8 cellular contexts compared by ENCODE assay signal in the genomic region with DNA sequence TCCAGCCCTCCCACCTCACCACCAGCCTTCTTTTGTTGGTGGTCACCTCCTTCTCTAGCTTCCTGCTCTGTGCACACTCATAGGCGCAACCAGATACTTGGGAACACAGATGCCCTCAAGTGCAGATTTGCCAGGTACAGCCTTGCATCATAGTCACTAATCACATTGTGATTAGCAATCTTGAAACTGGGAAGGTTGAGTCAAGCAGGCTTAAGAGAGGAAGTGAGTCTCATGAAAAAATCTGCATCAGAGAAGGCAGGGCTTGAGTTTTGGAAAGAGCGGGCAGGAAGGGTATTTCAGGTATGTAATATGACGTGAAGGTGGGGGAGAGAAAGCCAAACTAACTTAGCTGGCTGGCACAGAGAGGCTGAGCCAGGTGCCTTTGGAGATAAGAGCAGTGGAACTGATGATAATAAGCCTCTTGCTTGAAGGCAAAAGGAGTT. TPM values are rescaled to one million over a fixed set of nuclear protein-coding genes. Genes with fewer than 3 reads are reported as not detected.
A peak's percentile ranks its signal among the peaks of the same experiment; 100 is the strongest.
DNase-seq lines count a peak whose midpoint lies in the region; ATAC-seq and TF ChIP-seq lines count a peak whose summit lies in the region.

No MANE protein-coding gene starts in this region.

- H3K9me3 ChIP-seq in mucosa of descending colon: no peaks in the 10 kb centered on the region

- no peaks in the 10 kb centered on the region for H3K4me1 ChIP-seq in mucosa of descending colon (ENCODE audit: low read depth)

- intact Hi-C loops in activated T-helper 1 cell treated with anti-CD3 and anti-CD28 coated beads, Interleukin-12 subunit alpha, Interleukin-12 subunit beta, Interleukin-2, Interleukin-4 antibody, amounts not matched to agents 30 ng/mL and 10 ng/mL and 1 ng/mL, durations not matched to agents 14 hours and 24 hours and 36 hours (cut with micrococcal nuclease): loop anchor here (1.0 kb wide), 1 partner anchor 15 kb away; no protein-coding TSS in a partner anchor
- intact Hi-C loops in mucosa of descending colon (cut with DNase I, micrococcal nuclease): no loop called here

- ATAC-seq in GM21737 (IDR thresholded peaks at IDR 0.05; ENCODE audit: unreplicated experiment): peak; percentile 39
- ATAC-seq in mucosa of descending colon: no peak

- TF ChIP-seq CTCF in GM13977 (IDR thresholded peaks at IDR 0.05; ENCODE audit: extremely low read depth, insufficient read depth, missing control alignments) (no peak), NB4 (IDR thresholded peaks at IDR 0.05; ENCODE audit: low read depth, low read length) (no peak), mucosa of descending colon (IDR thresholded peaks at IDR 0.05) (no peak)

- no peaks in the 10 kb centered on the region for H3K9me3 Mint-ChIP-seq in activated T-helper 1 cell treated with anti-CD3 and anti-CD28 coated beads, Interleukin-12 subunit alpha, Interleukin-12 subunit beta, Interleukin-2, Interleukin-4 antibody, amounts not matched to agents 30 ng/mL and 10 ng/mL and 1 ng/mL, durations not matched to agents 14 hours and 24 hours and 36 hours

- in situ Hi-C loops in GM13977 (cut with MboI; ENCODE audit: low pct_unique_long_range_greater_than_20kb, low sequenced_read_pairs, unreplicated experiment): no loop called here

- H3K27ac ChIP-seq in skin epidermis: peak overlapping the region in 17 of 21 experiments; percentile 55 to 100 (median 72)

- H3K27me3 Mint-ChIP-seq in activated T-helper 1 cell treated with anti-CD3 and anti-CD28 coated beads, Interleukin-12 subunit alpha, Interleukin-12 subunit beta, Interleukin-2, Interleukin-4 antibody, amounts not matched to agents 30 ng/mL and 10 ng/mL and 1 ng/mL, durations not matched to agents 14 hours and 24 hours and 36 hours (ENCODE audit: insufficient read depth): no peaks in the 10 kb centered on the region

- peaks cover 61% of the 10 kb centered on the region for H3K4me1 Mint-ChIP-seq in activated T-helper 1 cell treated with anti-CD3 and anti-CD28 coated beads, Interleukin-12 subunit alpha, Interleukin-12 subunit beta, Interleukin-2, Interleukin-4 antibody, amounts not matched to agents 30 ng/mL and 10 ng/mL and 1 ng/mL, durations not matched to agents 14 hours and 24 hours and 36 hours (ENCODE audit: low read depth)

- peak overlapping the region; percentile 11 for H3K4me3 Mint-ChIP-seq in activated T-helper 1 cell treated with anti-CD3 and anti-CD28 coated beads, Interleukin-12 subunit alpha, Interleukin-12 subunit beta, Interleukin-2, Interleukin-4 antibody, amounts not matched to agents 30 ng/mL and 10 ng/mL and 1 ng/mL, durations not matched to agents 14 hours and 24 hours and 36 hours

- TF ChIP-seq POLR2A in NB4 (IDR thresholded peaks at IDR 0.05; ENCODE audit: extremely low read depth, insufficient read length): no peak

- no peak overlapping the region for H3K4me3 ChIP-seq in NB4 (ENCODE audit: low read depth, low read length)
- H3K4me3 ChIP-seq in skin epidermis: no peak overlapping the region
- no peak overlapping the region for H3K4me3 ChIP-seq in mucosa of descending colon

- DNase-seq in GM13977 (ENCODE audit: low spot score) (peak; percentile 77), NB4 (ENCODE audit: low read depth) (peak; percentile 66), NCI-H526 treated with DMSO at 0.1 percent for 48 hours (lab: John Stamatoyannopoulos, UW) (no peak), mucosa of descending colon (no peak), activated gamma-delta T cell treated with Interleukin-2 at 50 U/mL for 16 hours (no peak)
- peak; percentile 45 for DNase-seq in activated T-helper 1 cell treated with anti-CD3 and anti-CD28 coated beads, Interleukin-12 subunit alpha, Interleukin-12 subunit beta, Interleukin-2, Interleukin-4 antibody, amounts not matched to agents 30 ng/mL and 10 ng/mL and 1 ng/mL, durations not matched to agents 14 hours and 24 hours and 36 hours (ENCODE audit: low spot score)

- H3K36me3 ChIP-seq in mucosa of descending colon (ENCODE audit: low read depth): no peaks in the 10 kb centered on the region

- H3K36me3 Mint-ChIP-seq in activated T-helper 1 cell treated with anti-CD3 and anti-CD28 coated beads, Interleukin-12 subunit alpha, Interleukin-12 subunit beta, Interleukin-2, Interleukin-4 antibody, amounts not matched to agents 30 ng/mL and 10 ng/mL and 1 ng/mL, durations not matched to agents 14 hours and 24 hours and 36 hours (ENCODE audit: low read depth): peaks cover 6% of the 10 kb centered on the region

- peak overlapping the region; percentile 82 for H3K27ac Mint-ChIP-seq in activated T-helper 1 cell treated with anti-CD3 and anti-CD28 coated beads, Interleukin-12 subunit alpha, Interleukin-12 subunit beta, Interleukin-2, Interleukin-4 antibody, amounts not matched to agents 30 ng/mL and 10 ng/mL and 1 ng/mL, durations not matched to agents 14 hours and 24 hours and 36 hours

RNA-seq across cellular contexts. Expression of a gene that starts 2.7 kb away (rescaled TPM):
- total RNA-seq in activated T-helper 1 cell treated with anti-CD3 and anti-CD28 coated beads, Interleukin-12 subunit alpha, Interleukin-12 subunit beta, Interleukin-2, Interleukin-4 antibody, amounts not matched to agents 30 ng/mL and 10 ng/mL and 1 ng/mL, durations not matched to agents 14 hours and 24 hours and 36 hours: 52.2 and 54.4 TPM in 2 replicates
- 10 to 100 TPM; 31.6 to 52.9 (median 41.3) TPM for total RNA-seq in mucosa of descending colon

RNA-seq across cellular contexts. Expression of a gene that starts 11.1 kb away (rescaled TPM):
- total RNA-seq in activated T-helper 1 cell treated with anti-CD3 and anti-CD28 coated beads, Interleukin-12 subunit alpha, Interleukin-12 subunit beta, Interleukin-2, Interleukin-4 antibody, amounts not matched to agents 30 ng/mL and 10 ng/mL and 1 ng/mL, durations not matched to agents 14 hours and 24 hours and 36 hours: 4.1 and 4.8 TPM in 2 replicates
- total RNA-seq in mucosa of descending colon: 1 to 10 TPM; 2.2 to 3.3 (median 2.4) TPM

RNA-seq across cellular contexts. Expression of a gene that starts 25.5 kb away (rescaled TPM):
- 7.5 TPM in 2 replicates for total RNA-seq in activated T-helper 1 cell treated with anti-CD3 and anti-CD28 coated beads, Interleukin-12 subunit alpha, Interleukin-12 subunit beta, Interleukin-2, Interleukin-4 antibody, amounts not matched to agents 30 ng/mL and 10 ng/mL and 1 ng/mL, durations not matched to agents 14 hours and 24 hours and 36 hours
- total RNA-seq in mucosa of descending colon: 10 to 100 TPM; 30.6 to 56.9 (median 54.9) TPM

RNA-seq across cellular contexts. Expression of a gene that starts 25.5 kb away (rescaled TPM):
- total RNA-seq in activated T-helper 1 cell treated with anti-CD3 and anti-CD28 coated beads, Interleukin-12 subunit alpha, Interleukin-12 subunit beta, Interleukin-2, Interleukin-4 antibody, amounts not matched to agents 30 ng/mL and 10 ng/mL and 1 ng/mL, durations not matched to agents 14 hours and 24 hours and 36 hours: 49.3 and 52.6 TPM in 2 replicates
- 10 to 100 TPM; 24.1 to 29.2 (median 29.1) TPM for total RNA-seq in mucosa of descending colon

RNA-seq across cellular contexts. Expression of a gene that starts 31.7 kb away (rescaled TPM):
- total RNA-seq in activated T-helper 1 cell treated with anti-CD3 and anti-CD28 coated beads, Interleukin-12 subunit alpha, Interleukin-12 subunit beta, Interleukin-2, Interleukin-4 antibody, amounts not matched to agents 30 ng/mL and 10 ng/mL and 1 ng/mL, durations not matched to agents 14 hours and 24 hours and 36 hours: 90.9 and 95.9 TPM in 2 replicates
- total RNA-seq in mucosa of descending colon: 10 to 100 TPM; 51.5 to 64.8 (median 58.4) TPM

Comparison
In these comparisons a context has a peak if more than half of its experiments do, and no peak if none do; other contexts are left out.
1. DNase-seq: peak in GM13977 (single experiment), NB4 (single experiment) and activated T-helper 1 cell treated with anti-CD3 and anti-CD28 coated beads, Interleukin-12 subunit alpha, Interleukin-12 subunit beta, Interleukin-2, Interleukin-4 antibody, amounts not matched to agents 30 ng/mL and 10 ng/mL and 1 ng/mL, durations not matched to agents 14 hours and 24 hours and 36 hours (single experiment); none in NCI-H526 treated with DMSO at 0.1 percent for 48 hours (single experiment), mucosa of descending colon (0 of 3) and activated gamma-delta T cell treated with Interleukin-2 at 50 U/mL for 16 hours (single experiment).